Comparison of ENCODE assay signal across 22 cellular contexts in the genomic region with DNA sequence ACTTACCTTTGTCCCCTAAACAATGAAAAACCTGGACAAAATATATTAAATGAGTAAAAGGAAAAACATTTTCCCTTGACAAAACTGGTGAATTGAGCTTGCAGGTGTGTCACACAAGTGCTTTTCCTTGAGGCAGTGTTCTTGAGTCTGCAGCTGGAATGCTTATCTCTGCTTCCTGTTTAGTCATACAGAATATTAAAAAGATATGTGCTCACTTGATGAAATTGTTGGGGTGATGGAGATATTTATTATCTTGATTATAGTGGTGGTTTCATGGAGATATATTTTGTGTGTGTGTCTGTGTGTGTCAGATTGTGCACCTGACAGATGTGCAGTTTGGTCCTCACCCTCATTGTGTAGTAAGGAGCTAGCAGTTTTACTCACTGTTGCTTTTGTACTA. TPM values are rescaled to one million over a fixed set of nuclear protein-coding genes. Genes with fewer than 3 reads are reported as not detected.
A peak's percentile ranks its signal among the peaks of the same experiment; 100 is the strongest.
DNase-seq lines count a peak whose midpoint lies in the region; TF ChIP-seq lines count a peak whose summit lies in the region.
"Had no signal": no experiment of that assay in that cellular context is flagged by ENCODE, and none has a peak within 500 bp of the region (broad histone marks: within the 10 kb centered on the region; RNA-seq: fewer than 3 reads in every experiment).

No MANE protein-coding gene starts in this region.

- H3K9me3 Mint-ChIP-seq in T-helper 2 cell treated with Interferon-gamma antibody and Interleukin-4, amounts not matched to agents 5 μg/mL and 100 μg/mL, for 36 hours, result no peaks in the 10 kb centered on the region
- H3K9me3 Mint-ChIP-seq: activated B cell treated with CpG ODN at 0.5 μM for 24 hours, brain, H9, T-cell had no signal

- H3K36me3 ChIP-seq in esophagus squamous epithelium, result peaks cover 0 to 42% (median 0%) of the 10 kb centered on the region in 3 donors
- peaks cover 46% of the 10 kb centered on the region for H3K36me3 ChIP-seq in SJCRH30

- H3K4me1 Mint-ChIP-seq in T-helper 2 cell treated with Interferon-gamma antibody and Interleukin-4, amounts not matched to agents 5 μg/mL and 100 μg/mL, for 36 hours (ENCODE audit: low read depth), result peaks cover 50% of the 10 kb centered on the region

- H3K27me3 ChIP-seq in esophagus squamous epithelium (no peaks in the 10 kb centered on the region), SJCRH30 (no peaks in the 10 kb centered on the region)
- H3K27me3 ChIP-seq: Peyer's patch had no signal

- no peak for TF ChIP-seq CTCF in esophagus squamous epithelium (IDR thresholded peaks at IDR 0.05)

- H3K36me3 Mint-ChIP-seq in T-helper 2 cell treated with Interferon-gamma antibody and Interleukin-4, amounts not matched to agents 5 μg/mL and 100 μg/mL, for 36 hours (ENCODE audit: low read depth), result peaks cover 61% of the 10 kb centered on the region

- peak overlapping the region; percentile 12 for H3K27ac Mint-ChIP-seq in T-helper 2 cell treated with Interferon-gamma antibody and Interleukin-4, amounts not matched to agents 5 μg/mL and 100 μg/mL, for 36 hours
- H3K27ac Mint-ChIP-seq: activated B cell treated with CpG ODN at 0.5 μM for 24 hours, T-cell had no signal

- H3K27ac ChIP-seq in esophagus squamous epithelium (peak overlapping the region; percentile 53 to 95 (median 80)), skin epidermis (peak overlapping the region in 12 of 21 experiments; percentile 2 to 97 (median 37)), SJCRH30 (no peak overlapping the region)
- H3K27ac ChIP-seq: Peyer's patch had no signal

- H3K9me3 ChIP-seq in esophagus squamous epithelium (no peaks in the 10 kb centered on the region), SJCRH30 (replicated peaks) (no peaks in the 10 kb centered on the region)
- H3K9me3 ChIP-seq: Peyer's patch had no signal

- no peak for DNase-seq in T-helper 2 cell treated with Interferon-gamma antibody and Interleukin-4, amounts not matched to agents 5 μg/mL and 100 μg/mL, for 36 hours (ENCODE audit: low spot score)
- DNase-seq in T-helper 2 cell (no peak), RPMI7951 (ENCODE audit: low read depth) (peak; percentile 36), esophagus squamous epithelium (lab: John Stamatoyannopoulos, UW) (no peak), CD1c-positive myeloid dendritic cell (ENCODE audit: extremely low spot score) (no peak), SJCRH30 (no peak)
- DNase-seq in stimulated activated CD4-positive, alpha-beta T cell treated with anti-CD3 and anti-CD28 coated beads, Interleukin-4, amount 100 ng/mL, for 24 hours, result no peak
- DNase-seq: activated B cell treated with CpG ODN at 0.5 μM for 24 hours; activated gamma-delta T cell treated with Interleukin-2 at 50 U/mL for 16 hours; effector CD4-positive, alpha-beta T cell; GF-D8; glutamatergic neuron; H9; islet precursor cell; mesendoderm; NCI-H2081; NCI-H526 treated with DMSO at 0.1 percent for 48 hours; nucleus accumbens; Peyer's patch; T-cell had no signal

- H3K4me1 ChIP-seq in esophagus squamous epithelium, result peaks cover 19 to 50% (median 21%) of the 10 kb centered on the region in 3 donors
- peaks cover 9% of the 10 kb centered on the region; the same call in 1 of the 2 replicates for H3K4me1 ChIP-seq in SJCRH30

- no peak overlapping the region for H3K4me3 ChIP-seq in esophagus squamous epithelium
- no peak overlapping the region for H3K4me3 ChIP-seq in skin epidermis
- H3K4me3 ChIP-seq in SJCRH30, result no peak overlapping the region
- H3K4me3 ChIP-seq: Peyer's patch had no signal

- peak overlapping the region; percentile 5 for H3K4me3 Mint-ChIP-seq in T-helper 2 cell treated with Interferon-gamma antibody and Interleukin-4, amounts not matched to agents 5 μg/mL and 100 μg/mL, for 36 hours
- H3K4me3 Mint-ChIP-seq: activated B cell treated with CpG ODN at 0.5 μM for 24 hours, H9, T-cell had no signal

- no peak for TF ChIP-seq POLR2A in esophagus squamous epithelium (IDR thresholded peaks at IDR 0.05)

- no peaks in the 10 kb centered on the region for H3K27me3 Mint-ChIP-seq in T-helper 2 cell treated with Interferon-gamma antibody and Interleukin-4, amounts not matched to agents 5 μg/mL and 100 μg/mL, for 36 hours (ENCODE audit: low read depth)
- H3K27me3 Mint-ChIP-seq: activated B cell treated with CpG ODN at 0.5 μM for 24 hours, brain, T-cell had no signal

- intact Hi-C loops in esophagus squamous epithelium (cut with DNase I), result no loop called here

RNA-seq across cellular contexts. Expression of a gene that starts 3.3 kb away (rescaled TPM):
- 40.9 and 49.6 TPM in 2 replicates for total RNA-seq in RPMI7951 (2014; rRNA removed; shearing (Covaris generic))
- 10 to 100 TPM in 3 of 4 donors, 1 to 10 TPM in 1; 6.7 to 19.3 (median 14.9) TPM for total RNA-seq in esophagus squamous epithelium
- 27.6 and 40.5 TPM in 2 replicates for total RNA-seq in SJCRH30 (2014; rRNA removed; shearing (Covaris generic))
